9 cellular contexts compared by ENCODE assay signal in the genomic region with DNA sequence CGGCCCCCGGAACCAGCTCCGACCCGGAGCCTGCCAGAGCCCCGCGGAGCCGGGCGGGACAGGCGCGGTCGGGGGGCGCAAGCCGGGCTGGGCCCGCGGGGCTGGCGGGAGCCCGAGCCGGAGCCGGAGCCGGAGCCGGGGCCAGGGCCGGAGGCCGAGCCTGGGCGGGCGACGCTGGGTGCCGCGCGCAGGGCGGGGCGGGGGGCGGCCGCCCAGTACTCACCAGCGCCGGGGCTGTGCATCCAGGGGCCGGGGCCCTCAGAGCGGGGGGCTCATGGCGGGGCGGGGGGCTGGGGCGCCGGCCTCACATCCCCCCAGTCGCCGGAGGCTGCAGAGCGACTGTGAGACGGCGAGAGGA. TPM values are rescaled to one million over a fixed set of nuclear protein-coding genes. Genes with fewer than 3 reads are reported as not detected.
DNase-seq lines count a peak whose midpoint lies in the region; ATAC-seq and TF ChIP-seq lines count a peak whose summit lies in the region.
"Had no signal": no experiment of that assay in that cellular context is flagged by ENCODE, and none has a peak within 500 bp of the region (broad histone marks: within the 10 kb centered on the region; RNA-seq: fewer than 3 reads in every experiment).

No MANE protein-coding gene starts in this region.

- peaks cover 64% of the 10 kb centered on the region for H3K4me1 Mint-ChIP-seq in activated CD4-positive, alpha-beta T cell treated with anti-CD3 and anti-CD28 coated beads, Interleukin-2, amount 10 ng/mL, durations not matched to agents 24 days and 14 days

- in situ Hi-C loops in Panc1 (cut with HindIII; ENCODE audit: low pct_unique_long_range_greater_than_20kb, low sequenced_read_pairs), result no loop called here

- intact Hi-C loops in activated CD4-positive, alpha-beta T cell treated with anti-CD3 and anti-CD28 coated beads, Interleukin-2, amount 10 ng/mL, durations not matched to agents 24 days and 14 days (cut with micrococcal nuclease), result loop anchor here (1.0 to 10.0 kb wide), 3 partner anchors 13 to 1605 kb away; no protein-coding TSS in a partner anchor
- intact Hi-C loops in Panc1 (cut with micrococcal nuclease; ENCODE audit: unreplicated experiment), result no loop called here

- H3K9ac ChIP-seq in rectal smooth muscle tissue (ENCODE audit: low read length), result no peak overlapping the region

- CTCF ChIA-PET in Panc1 (lab: Charles Lee), result no interaction called here

- ATAC-seq in Panc1, result peak; percentile 33
- no peak for ATAC-seq in HG03571 (IDR thresholded peaks at IDR 0.05; ENCODE audit: unreplicated experiment)

- H3K9me3 Mint-ChIP-seq in activated CD4-positive, alpha-beta T cell treated with anti-CD3 and anti-CD28 coated beads, Interleukin-2, amount 10 ng/mL, durations not matched to agents 24 days and 14 days, result peaks cover 4% of the 10 kb centered on the region

- no peak for DNase-seq in activated CD4-positive, alpha-beta T cell treated with anti-CD3 and anti-CD28 coated beads, Interleukin-2, amount 10 ng/mL, durations not matched to agents 24 days and 14 days
- no peak for DNase-seq in activated CD4-positive, alpha-beta T cell treated with anti-CD3 and anti-CD28 coated beads, Interleukin-2, amount 50 U/mL, for 48 hours
- DNase-seq in Panc1 (ENCODE audit: low read depth, low spot score) (no peak), fibroblast of mammary gland (ENCODE audit: low read depth) (no peak), NCI-H2171 treated with DMSO at 0.1 percent for 48 hours (lab: John Stamatoyannopoulos, UW) (no peak), cerebellar cortex (ENCODE audit: low spot score) (no peak)

- H3K4me1 ChIP-seq in Panc1 (ENCODE audit: control insufficient read depth, insufficient read depth, low read length) (peaks cover 56% of the 10 kb centered on the region), rectal smooth muscle tissue (ENCODE audit: control insufficient read depth, insufficient read depth, low read length) (peaks cover 44% of the 10 kb centered on the region)

- peak overlapping the region; percentile 63 to 81 for H3K4me3 ChIP-seq in Panc1 (ENCODE audit: low read depth in 2 of 2, low read length in 2 of 2)
- peak overlapping the region; percentile 80 for H3K4me3 ChIP-seq in fibroblast of mammary gland (ENCODE audit: control insufficient read depth, low read depth, low read length)
- peak overlapping the region; percentile 95 for H3K4me3 ChIP-seq in rectal smooth muscle tissue (ENCODE audit: low read length)

- H3K27ac ChIP-seq in Panc1 (ENCODE audit: low read length) (peak overlapping the region; percentile 86; the same call in 1 of the 2 replicates), rectal smooth muscle tissue (ENCODE audit: low read depth, low read length) (peak overlapping the region; percentile 99)

- H3K27me3 ChIP-seq in Panc1 (ENCODE audit: control insufficient read depth, insufficient read depth, low read length) (no peaks in the 10 kb centered on the region), rectal smooth muscle tissue (ENCODE audit: control insufficient read depth, insufficient read depth, low read length) (no peaks in the 10 kb centered on the region)

- no peaks in the 10 kb centered on the region for H3K27me3 Mint-ChIP-seq in activated CD4-positive, alpha-beta T cell treated with anti-CD3 and anti-CD28 coated beads, Interleukin-2, amount 10 ng/mL, durations not matched to agents 24 days and 14 days
- H3K27me3 Mint-ChIP-seq: activated naive CD8-positive, alpha-beta T cell had no signal

- H3K36me3 Mint-ChIP-seq in activated CD4-positive, alpha-beta T cell treated with anti-CD3 and anti-CD28 coated beads, Interleukin-2, amount 10 ng/mL, durations not matched to agents 24 days and 14 days (ENCODE audit: low read depth), result peaks cover 45% of the 10 kb centered on the region

- POLR2A ChIA-PET in Panc1 (lab: Charles Lee), result no interaction called here

- TF ChIP-seq CTCF in Panc1 (IDR thresholded peaks at IDR 0.05) (no peak), fibroblast of mammary gland (conservative IDR thresholded peaks at IDR 0.05; ENCODE audit: control insufficient read depth, insufficient read depth, low read depth, low read length) (no peak)

- no TSS peak for BruUV-seq in Panc1 (replicated peaks; lab: Mats Ljungman, UMichigan)

- no peaks in the 10 kb centered on the region for H3K36me3 ChIP-seq in Panc1 (ENCODE audit: control insufficient read depth, insufficient read depth, low read length)
- no peaks in the 10 kb centered on the region for H3K36me3 ChIP-seq in rectal smooth muscle tissue (ENCODE audit: control insufficient read depth, insufficient read depth, low read length)

- H3K4me3 Mint-ChIP-seq in activated CD4-positive, alpha-beta T cell treated with anti-CD3 and anti-CD28 coated beads, Interleukin-2, amount 10 ng/mL, durations not matched to agents 24 days and 14 days, result peak overlapping the region; percentile 87

- no peak overlapping the region for H3K27ac Mint-ChIP-seq in activated CD4-positive, alpha-beta T cell treated with anti-CD3 and anti-CD28 coated beads, Interleukin-2, amount 10 ng/mL, durations not matched to agents 24 days and 14 days

- no peaks in the 10 kb centered on the region for H3K9me3 ChIP-seq in Panc1 (ENCODE audit: control insufficient read depth, insufficient read depth, low read depth, low read length)

RNA-seq across cellular contexts. Expression of a gene that starts 0.2 kb away (rescaled TPM):
- 405 and 419 TPM in 2 replicates for total RNA-seq in activated CD4-positive, alpha-beta T cell treated with anti-CD3 and anti-CD28 coated beads, Interleukin-2, amount 10 ng/mL, durations not matched to agents 24 days and 14 days
- total RNA-seq in Panc1 (2021; ENCODE audit: unreplicated experiment), result 84.2 TPM
- 63.0 TPM for polyA plus RNA-seq in Panc1 (2012; ENCODE audit: insufficient read length)

RNA-seq across cellular contexts. Expression of a gene that starts 46.5 kb away (rescaled TPM):
- total RNA-seq in activated CD4-positive, alpha-beta T cell treated with anti-CD3 and anti-CD28 coated beads, Interleukin-2, amount 10 ng/mL, durations not matched to agents 24 days and 14 days, result 10.7 and 12.3 TPM in 2 replicates
- 32.0 TPM for total RNA-seq in Panc1 (2021; ENCODE audit: unreplicated experiment)
- 27.4 TPM for polyA plus RNA-seq in Panc1 (2012; ENCODE audit: insufficient read length)
